8 cellular contexts compared by ENCODE assay signal in the genomic region with DNA sequence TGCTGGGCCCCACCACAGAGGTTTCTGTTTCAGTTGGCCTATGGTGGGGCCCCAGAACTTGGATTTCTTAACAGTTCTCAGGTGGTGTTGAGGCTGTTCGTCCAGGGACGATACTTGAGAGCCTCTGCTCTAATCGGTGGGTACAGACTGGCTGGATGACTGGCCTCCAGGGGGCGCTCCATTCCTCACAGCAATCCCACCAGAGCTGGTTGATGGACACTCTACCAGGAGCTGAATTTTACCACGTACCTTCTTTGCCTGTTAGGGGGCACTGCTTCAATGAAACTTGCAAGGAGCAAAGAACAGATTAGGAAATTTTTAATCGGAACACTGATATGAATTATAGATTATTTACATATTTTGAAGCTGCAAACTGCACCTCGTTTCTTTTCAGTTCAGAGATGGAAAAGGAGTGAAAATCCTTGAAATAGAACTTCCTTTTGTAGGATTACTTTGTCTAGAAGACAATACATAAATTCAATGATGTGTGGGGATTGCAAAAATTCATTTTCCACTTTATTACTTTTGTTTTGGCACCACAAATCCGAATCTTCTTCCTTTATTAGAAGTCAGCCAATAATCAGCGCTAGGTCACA. TPM values are rescaled to one million over a fixed set of nuclear protein-coding genes. Genes with fewer than 3 reads are reported as not detected.
DNase-seq lines count a peak whose midpoint lies in the region; ATAC-seq and TF ChIP-seq lines count a peak whose summit lies in the region.

No MANE protein-coding gene starts in this region.

- H3K4me3 Mint-ChIP-seq in CD4-positive, CD25-positive, alpha-beta regulatory T cell = peak overlapping the region in 2 of 4 donors; percentile 0 to 18

- peaks cover 6 to 15% (median 7%) of the 10 kb centered on the region in 4 donors for H3K4me1 Mint-ChIP-seq in CD4-positive, CD25-positive, alpha-beta regulatory T cell

- no peaks in the 10 kb centered on the region for H3K9me3 ChIP-seq in CD4-positive, CD25-positive, alpha-beta regulatory T cell (ENCODE audit: control insufficient read depth in 2 of 2, low read length in 2 of 2)

- H3K4me1 ChIP-seq in CD4-positive, CD25-positive, alpha-beta regulatory T cell (ENCODE audit: control insufficient read depth, insufficient read depth, low read length, poor library complexity, severe bottlenecking) = peaks cover 6% of the 10 kb centered on the region

- peak; percentile 100 for ATAC-seq in CD4-positive, CD25-positive, alpha-beta regulatory T cell (ENCODE audit: low read depth in 2 of 2)
- ATAC-seq in GM19372 (IDR thresholded peaks at IDR 0.05; ENCODE audit: low read depth, unreplicated experiment) (peak; percentile 100), HG03439 (IDR thresholded peaks at IDR 0.05; ENCODE audit: unreplicated experiment) (peak; percentile 100)

- H3K27me3 Mint-ChIP-seq in CD4-positive, CD25-positive, alpha-beta regulatory T cell = peaks cover 60% of the 10 kb centered on the region

- H3K36me3 ChIP-seq in CD4-positive, CD25-positive, alpha-beta regulatory T cell (ENCODE audit: control insufficient read depth, insufficient read depth, low read length) = no peaks in the 10 kb centered on the region

- no peaks in the 10 kb centered on the region for H3K9me3 Mint-ChIP-seq in CD4-positive, CD25-positive, alpha-beta regulatory T cell

- TF ChIP-seq CTCF in epithelial cell of proximal tubule (conservative IDR thresholded peaks at IDR 0.05; ENCODE audit: low read depth, low read length) = peak; percentile 84

- no peaks in the 10 kb centered on the region for H3K36me3 Mint-ChIP-seq in CD4-positive, CD25-positive, alpha-beta regulatory T cell

- DNase-seq in CD4-positive, CD25-positive, alpha-beta regulatory T cell = peak; percentile 73 to 90 (median 86)
- peak; percentile 57 for DNase-seq in NOMO-1 treated with dmso at 0.1 percent for 144 hours (lab: John Stamatoyannopoulos, UW; ENCODE audit: unreplicated experiment)
- DNase-seq in activated CD8-positive, alpha-beta memory T cell treated with anti-CD3 and anti-CD28 coated beads, Interleukin-2, amount 50 U/mL, for 24 hours (ENCODE audit: extremely low read depth) = peak; percentile 73
- peak; percentile 7 for DNase-seq in epithelial cell of proximal tubule (ENCODE audit: low read depth)
- DNase-seq in myocyte (ENCODE audit: low read depth) = peak; percentile 76
- DNase-seq in stimulated activated CD8-positive, alpha-beta memory T cell treated with anti-CD3 and anti-CD28 coated beads, Interleukin-7, amount 100 ng/mL, for 24 hours (ENCODE audit: low read depth) = peak; percentile 88

- peaks cover 8% of the 10 kb centered on the region for H3K27me3 ChIP-seq in CD4-positive, CD25-positive, alpha-beta regulatory T cell (ENCODE audit: control insufficient read depth, insufficient read depth, low read length)

- H3K27ac Mint-ChIP-seq in CD4-positive, CD25-positive, alpha-beta regulatory T cell = peak overlapping the region in 1 of 3 donors; percentile 1

- H3K4me3 ChIP-seq in CD4-positive, CD25-positive, alpha-beta regulatory T cell (ENCODE audit: low read depth, low read length) = no peak overlapping the region
- no peak overlapping the region for H3K4me3 ChIP-seq in epithelial cell of proximal tubule (ENCODE audit: low read depth, low read length)

- no peak overlapping the region for H3K27ac ChIP-seq in CD4-positive, CD25-positive, alpha-beta regulatory T cell (ENCODE audit: insufficient read depth, low read length, poor library complexity, severe bottlenecking)

RNA-seq across cellular contexts. Expression of gene KBTBD2, which starts 44.8 kb away (rescaled TPM):
- 121 TPM for total RNA-seq in CD4-positive, CD25-positive, alpha-beta regulatory T cell
- polyA plus RNA-seq in CD4-positive, CD25-positive, alpha-beta regulatory T cell = 10 to 100 TPM; 17.2 to 28.5 (median 21.1) TPM
- total RNA-seq in epithelial cell of proximal tubule = 21.0 and 24.5 TPM in 2 replicates
- 50.1 and 70.1 TPM in 2 replicates for total RNA-seq in myocyte
- polyA plus RNA-seq in myocyte (2012) = 28.2 TPM

Comparison
In these comparisons a context has a peak if more than half of its experiments do, and no peak if none do; other contexts are left out.
1. DNase-seq: peak in every context shown above with its lines; median percentile 88 in stimulated activated CD8-positive, alpha-beta memory T cell treated with anti-CD3 and anti-CD28 coated beads, Interleukin-7, amount 100 ng/mL, for 24 hours; 86 in CD4-positive, CD25-positive, alpha-beta regulatory T cell; 76 in myocyte; 73 in activated CD8-positive, alpha-beta memory T cell treated with anti-CD3 and anti-CD28 coated beads, Interleukin-2, amount 50 U/mL, for 24 hours; 57 in NOMO-1 treated with dmso at 0.1 percent for 144 hours; 7 in epithelial cell of proximal tubule.